In genomic region chr5:96045888-96046287, GRCh38 we compare ENCODE assay signal across 9 cellular contexts.
"Had no signal": no experiment of that assay in that cellular context is flagged by ENCODE, and none has a peak within 500 bp of the region (broad histone marks: within the 10 kb centered on the region; RNA-seq: fewer than 3 reads in every experiment).

No MANE protein-coding gene starts in this region.

- FAIRE-seq: HTR-8/SVneo had no signal

- H2AFZ ChIP-seq: GM23248 had no signal

- H3K27me3 Mint-ChIP-seq: IgD-negative memory B cell had no signal

- H3K4me3 Mint-ChIP-seq: HFFc6, IgD-negative memory B cell had no signal

- H3K4me1 Mint-ChIP-seq: IgD-negative memory B cell had no signal

- H3K9ac ChIP-seq: GM23248 had no signal

- DNase-seq: GM23248, GOT3, H7, HFFc6, KG1 had no signal

- H3K27ac Mint-ChIP-seq: HFFc6, IgD-negative memory B cell had no signal

- H3K27ac ChIP-seq: GM23248 had no signal

- H3K36me3 ChIP-seq: HAP-1 had no signal

- H3K9me3 ChIP-seq: HAP-1 had no signal

- H3K4me3 ChIP-seq: GM23248, HAP-1 had no signal

- H3K36me3 Mint-ChIP-seq: IgD-negative memory B cell had no signal

- ATAC-seq: HCT116 had no signal

- H3K9me3 Mint-ChIP-seq: HFFc6 had no signal

- H3K4me1 ChIP-seq: HAP-1 had no signal
